In genomic region chrX:4764888-4765287, GRCh38 we compare ENCODE assay signal across 18 cellular contexts.
"Had no signal": no experiment of that assay in that cellular context is flagged by ENCODE, and none has a peak within 500 bp of the region (broad histone marks: within the 10 kb centered on the region; RNA-seq: fewer than 3 reads in every experiment).

No MANE protein-coding gene starts in this region.

- H3K36me3 ChIP-seq: brain microvascular endothelial cell, right lobe of liver, suprapubic skin, upper lobe of right lung had no signal

- H3K4me1 ChIP-seq: psoas muscle, right lobe of liver, suprapubic skin, upper lobe of right lung had no signal

- H3K27ac ChIP-seq: brain microvascular endothelial cell, psoas muscle, right lobe of liver, suprapubic skin, upper lobe of right lung had no signal

- H3K36me3 Mint-ChIP-seq: activated naive CD4-positive, alpha-beta T cell treated with anti-CD3 and anti-CD28 coated beads, Interleukin-2, amount 50 U/mL, for 24 hours had no signal

- DNase-seq: activated B cell treated with CpG ODN at 0.5 μM for 24 hours; activated CD4-positive, alpha-beta T cell treated with anti-CD3 and anti-CD28 coated beads for 48 hours; activated CD8-positive, alpha-beta T cell treated with anti-CD3 and anti-CD28 coated beads for 36 hours; activated effector memory CD4-positive, alpha-beta T cell treated with anti-CD3 and anti-CD28 coated beads, Interleukin-2, amount 50 U/mL, for 16 hours; activated T-cell treated with anti-CD3 and anti-CD28 coated beads, Interleukin-2, amount 50 U/mL, for 48 hours; brain microvascular endothelial cell; dermis blood vessel endothelial cell; glutamatergic neuron; hypothalamus; kidney glomerular epithelial cell; nephron progenitor cell; psoas muscle; right lobe of liver; T-helper 2 cell; upper lobe of right lung had no signal

- H3K9me3 ChIP-seq: psoas muscle, right lobe of liver, suprapubic skin, upper lobe of right lung had no signal

- H3K4me3 ChIP-seq: psoas muscle, right lobe of liver, suprapubic skin, upper lobe of right lung had no signal

- H3K27me3 ChIP-seq: brain microvascular endothelial cell, right lobe of liver, suprapubic skin, upper lobe of right lung had no signal

- ATAC-seq: activated CD8-positive, alpha-beta T cell treated with anti-CD3 and anti-CD28 coated beads for 36 hours; psoas muscle; right lobe of liver; upper lobe of right lung had no signal

- H3K27ac Mint-ChIP-seq: activated B cell treated with CpG ODN at 0.5 μM for 24 hours; activated CD8-positive, alpha-beta T cell treated with anti-CD3 and anti-CD28 coated beads for 36 hours; activated naive CD4-positive, alpha-beta T cell treated with anti-CD3 and anti-CD28 coated beads, Interleukin-2, amount 50 U/mL, for 24 hours; nephron progenitor cell; stimulated activated naive CD8-positive, alpha-beta T cell treated with anti-CD3 and anti-CD28 coated beads, Interleukin-15, Interleukin-2, amounts not matched to agents 100 ng/mL and 50 ng/mL, for 24 hours had no signal

- H3K9me3 Mint-ChIP-seq: activated B cell treated with CpG ODN at 0.5 μM for 24 hours; activated CD8-positive, alpha-beta T cell treated with anti-CD3 and anti-CD28 coated beads for 36 hours; activated naive CD4-positive, alpha-beta T cell treated with anti-CD3 and anti-CD28 coated beads, Interleukin-2, amount 50 U/mL, for 24 hours; nephron progenitor cell; stimulated activated naive CD8-positive, alpha-beta T cell treated with anti-CD3 and anti-CD28 coated beads, Interleukin-15, Interleukin-2, amounts not matched to agents 100 ng/mL and 50 ng/mL, for 24 hours had no signal
